Comparison of ENCODE assay signal across 9 cellular contexts in the genomic region with DNA sequence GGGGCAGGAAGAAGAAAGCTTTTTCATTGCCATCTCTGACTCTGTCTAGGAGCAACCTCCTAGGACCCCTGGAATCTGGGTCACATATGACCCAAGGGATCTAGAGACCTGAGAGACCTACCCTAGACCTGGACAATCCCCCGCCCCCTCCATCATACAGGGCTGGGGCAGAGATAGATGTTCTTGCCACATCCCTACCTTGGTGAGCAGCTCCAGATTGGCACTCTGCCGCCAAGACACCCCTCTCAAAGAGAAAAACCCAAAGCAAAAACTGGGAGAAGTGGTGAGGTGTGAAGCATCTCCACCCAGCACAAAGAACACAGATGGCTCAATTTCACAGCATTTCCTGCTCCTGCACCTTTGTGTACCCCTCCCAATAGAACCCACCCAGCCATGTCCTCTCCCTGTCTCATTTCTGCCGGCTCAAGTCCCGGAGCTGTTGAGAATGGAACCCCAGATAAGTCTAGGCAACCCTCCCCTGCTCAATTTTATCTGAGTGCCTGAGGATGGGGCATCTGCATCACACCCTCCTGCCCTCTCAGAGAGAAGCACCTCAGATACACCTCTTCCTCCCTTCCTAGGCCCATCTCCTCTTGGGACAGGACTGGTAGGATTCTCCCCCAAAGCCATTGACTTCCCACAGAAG. TPM values are rescaled to one million over a fixed set of nuclear protein-coding genes. Genes with fewer than 3 reads are reported as not detected.
DNase-seq lines count a peak whose midpoint lies in the region; ATAC-seq and TF ChIP-seq lines count a peak whose summit lies in the region.
"Had no signal": no experiment of that assay in that cellular context is flagged by ENCODE, and none has a peak within 500 bp of the region (broad histone marks: within the 10 kb centered on the region; RNA-seq: fewer than 3 reads in every experiment).

No MANE protein-coding gene starts in this region.

- H3K79me2 ChIP-seq in SK-N-SH (ENCODE audit: insufficient read depth) = no peaks in the 10 kb centered on the region; the same call in 1 of the 2 replicates

- no peak overlapping the region for H2AFZ ChIP-seq in SK-N-SH (ENCODE audit: low read depth)

- TF ChIP-seq RAD21 in SK-N-SH (IDR thresholded peaks at IDR 0.05; ENCODE audit: low read length) = no peak

- peak overlapping the region; percentile 97 for H3K27ac Mint-ChIP-seq in activated CD8-positive, alpha-beta T cell treated with anti-CD3 and anti-CD28 coated beads for 36 hours
- H3K27ac Mint-ChIP-seq in immature natural killer cell = peak overlapping the region; percentile 93 to 100 (median 100)
- peak overlapping the region; percentile 88 to 95 for H3K27ac Mint-ChIP-seq in stimulated activated naive CD8-positive, alpha-beta T cell treated with anti-CD3 and anti-CD28 coated beads, Interleukin-15, amount 100 ng/mL, for 72 hours

- no peak overlapping the region for H3K9ac ChIP-seq in SK-N-SH

- 100% methylated on average over 3 of the region's 4 CpGs for WGBS in SK-N-SH (ENCODE audit: low lambda C conversion rate)

- no peaks in the 10 kb centered on the region for H3K9me3 Mint-ChIP-seq in activated CD8-positive, alpha-beta T cell treated with anti-CD3 and anti-CD28 coated beads for 36 hours
- H3K9me3 Mint-ChIP-seq in immature natural killer cell = no peaks in the 10 kb centered on the region
- no peaks in the 10 kb centered on the region for H3K9me3 Mint-ChIP-seq in stimulated activated naive CD8-positive, alpha-beta T cell treated with anti-CD3 and anti-CD28 coated beads, Interleukin-15, amount 100 ng/mL, for 72 hours

- POLR2A ChIA-PET in SK-N-SH (lab: Yijun Ruan, JAX) = no interaction called here
- POLR2A ChIA-PET in activated CD8-positive, alpha-beta T cell treated with anti-CD3 and anti-CD28 coated beads for 36 hours (lab: Charles Lee) = interaction anchor here (0.6 to 2.2 kb wide), 10 partner anchors 10 to 394 kb away, joined by 3 to 6 read pairs (median 3); a partner anchor contains a TSS

- no peak for TF ChIP-seq CTCF in SK-N-SH (IDR thresholded peaks at IDR 0.05)
- no peak for TF ChIP-seq CTCF in activated CD8-positive, alpha-beta T cell treated with anti-CD3 and anti-CD28 coated beads for 36 hours (IDR thresholded peaks at IDR 0.05)

- H3F3A ChIP-seq in SK-N-SH (replicated peaks; ENCODE audit: insufficient read depth) = no peaks in the 10 kb centered on the region

- intact Hi-C loops in activated CD8-positive, alpha-beta T cell treated with anti-CD3 and anti-CD28 coated beads for 36 hours (cut with micrococcal nuclease) = no loop called here

- H3K27me3 ChIP-seq in SK-N-SH (ENCODE audit: insufficient read depth) = no peaks in the 10 kb centered on the region

- ATAC-seq in SK-N-SH treated with all-trans-retinoic acid at 6 μM for 48 hours (no peak), GM18870 (IDR thresholded peaks at IDR 0.05; ENCODE audit: unreplicated experiment) (no peak)
- no peak for ATAC-seq in activated CD8-positive, alpha-beta T cell treated with anti-CD3 and anti-CD28 coated beads for 36 hours
- no peak for ATAC-seq in stimulated activated naive CD8-positive, alpha-beta T cell treated with anti-CD3 and anti-CD28 coated beads, Interleukin-15, amount 100 ng/mL, for 72 hours

- no peak overlapping the region for H3K27ac ChIP-seq in SK-N-SH (ENCODE audit: low read depth in 2 of 2, low read length in 1 of 2)

- peak overlapping the region in 1 of 2 experiments; percentile 58; a peak in 2 of 4 replicates for H3K4me3 ChIP-seq in SK-N-SH (ENCODE audit: low read depth in 2 of 2, low read length in 1 of 2)

- H3K4me3 Mint-ChIP-seq in activated CD8-positive, alpha-beta T cell treated with anti-CD3 and anti-CD28 coated beads for 36 hours = peak overlapping the region; percentile 91
- peak overlapping the region; percentile 91 to 99 (median 94) for H3K4me3 Mint-ChIP-seq in immature natural killer cell
- H3K4me3 Mint-ChIP-seq in stimulated activated naive CD8-positive, alpha-beta T cell treated with anti-CD3 and anti-CD28 coated beads, Interleukin-15, amount 100 ng/mL, for 72 hours = peak overlapping the region; percentile 96 to 99

- H3K4me1 ChIP-seq in SK-N-SH (ENCODE audit: control insufficient read depth in 1 of 2, insufficient read depth in 2 of 2, low read depth in 1 of 2, low read length in 1 of 2) = peaks cover 5 to 14% of the 10 kb centered on the region in 2 experiments; a peak in 1 of 4 replicates

- H3K4me1 Mint-ChIP-seq in activated CD8-positive, alpha-beta T cell treated with anti-CD3 and anti-CD28 coated beads for 36 hours (ENCODE audit: low read depth) = peaks cover 71% of the 10 kb centered on the region
- peaks cover 60 to 69% of the 10 kb centered on the region in 2 donors for H3K4me1 Mint-ChIP-seq in immature natural killer cell
- H3K4me1 Mint-ChIP-seq in stimulated activated naive CD8-positive, alpha-beta T cell treated with anti-CD3 and anti-CD28 coated beads, Interleukin-15, amount 100 ng/mL, for 72 hours = peaks cover 85% of the 10 kb centered on the region

- no peaks in the 10 kb centered on the region for H3K9me3 ChIP-seq in SK-N-SH

- H4K20me1 ChIP-seq in SK-N-SH (ENCODE audit: insufficient read depth) = no peaks in the 10 kb centered on the region

- H3K36me3 Mint-ChIP-seq in activated CD8-positive, alpha-beta T cell treated with anti-CD3 and anti-CD28 coated beads for 36 hours (ENCODE audit: low read depth) = peaks cover 28% of the 10 kb centered on the region
- no peaks in the 10 kb centered on the region for H3K36me3 Mint-ChIP-seq in immature natural killer cell

- H3K36me3 ChIP-seq in SK-N-SH (replicated peaks in 1 of 2; ENCODE audit: control insufficient read depth in 1 of 2, insufficient read depth in 2 of 2, low read length in 1 of 2) = no peaks in the 10 kb centered on the region

- no peak for TF ChIP-seq EP300 in SK-N-SH (IDR thresholded peaks at IDR 0.05; ENCODE audit: borderline replicate concordance in 1 of 2, low read depth in 1 of 2, low read length in 1 of 2)

- no peaks in the 10 kb centered on the region for H3K27me3 Mint-ChIP-seq in activated CD8-positive, alpha-beta T cell treated with anti-CD3 and anti-CD28 coated beads for 36 hours
- peaks cover 4 to 21% (median 5%) of the 10 kb centered on the region in 3 donors for H3K27me3 Mint-ChIP-seq in immature natural killer cell (ENCODE audit: low read depth in 3 of 3)
- H3K27me3 Mint-ChIP-seq in stimulated activated naive CD8-positive, alpha-beta T cell treated with anti-CD3 and anti-CD28 coated beads, Interleukin-15, amount 100 ng/mL, for 72 hours = no peaks in the 10 kb centered on the region

- CTCF ChIA-PET in SK-N-SH (lab: Yijun Ruan, JAX) = interaction anchor here (0.6 to 8.9 kb wide), 12 partner anchors 8 to 618 kb away, joined by 3 to 92 read pairs (median 3); no protein-coding TSS in a partner anchor
- CTCF ChIA-PET in activated CD8-positive, alpha-beta T cell treated with anti-CD3 and anti-CD28 coated beads for 36 hours (lab: Charles Lee) = interaction anchor here (0.8 to 10.7 kb wide), 10 partner anchors 10 to 353 kb away, joined by 3 to 109 read pairs (median 6); no protein-coding TSS in a partner anchor

- H3K4me2 ChIP-seq in SK-N-SH = peak overlapping the region; percentile 84

- DNase-seq in SK-N-SH (no peak), immature natural killer cell (no peak), kidney glomerular epithelial cell (lab: John Stamatoyannopoulos, UW) (no peak), dermis blood vessel endothelial cell (no peak)
- DNase-seq in activated CD8-positive, alpha-beta T cell treated with anti-CD3 and anti-CD28 coated beads for 36 hours = no peak
- DNase-seq in stimulated activated naive CD8-positive, alpha-beta T cell treated with anti-CD3 and anti-CD28 coated beads, Interleukin-15, amount 100 ng/mL, for 72 hours = peak in 1 of 2 donors; percentile 22
- DNase-seq: NCI-H1930 had no signal

- no peaks in the 10 kb centered on the region for H3K9me2 ChIP-seq in SK-N-SH

TF ChIP-seq in SK-N-SH treated with all-trans-retinoic acid at 6 μM for 48 hours, 23 proteins besides CTCF, POLR2A, EP300 and RAD21 (continues in another document):
- TF ChIP-seq BACH2 (CRISPR knock-in tag; IDR thresholded peaks at IDR 0.05; ENCODE audit: borderline replicate concordance) (no peak), TOX (CRISPR knock-in tag; IDR thresholded peaks at IDR 0.05; ENCODE audit: borderline replicate concordance) (no peak), OSR1 (CRISPR knock-in tag; IDR thresholded peaks at IDR 0.05) (no peak), TCF4 (CRISPR knock-in tag; IDR thresholded peaks at IDR 0.05; ENCODE audit: borderline replicate concordance) (no peak), ARNTL (CRISPR knock-in tag; IDR thresholded peaks at IDR 0.05; ENCODE audit: borderline replicate concordance, low read depth) (no peak), RARB (CRISPR knock-in tag; IDR thresholded peaks at IDR 0.05) (no peak), ZC3H10 (CRISPR knock-in tag; IDR thresholded peaks at IDR 0.05) (no peak), ZNF70 (CRISPR knock-in tag; IDR thresholded peaks at IDR 0.05) (no peak)
- TF ChIP-seq, protein P1, sequence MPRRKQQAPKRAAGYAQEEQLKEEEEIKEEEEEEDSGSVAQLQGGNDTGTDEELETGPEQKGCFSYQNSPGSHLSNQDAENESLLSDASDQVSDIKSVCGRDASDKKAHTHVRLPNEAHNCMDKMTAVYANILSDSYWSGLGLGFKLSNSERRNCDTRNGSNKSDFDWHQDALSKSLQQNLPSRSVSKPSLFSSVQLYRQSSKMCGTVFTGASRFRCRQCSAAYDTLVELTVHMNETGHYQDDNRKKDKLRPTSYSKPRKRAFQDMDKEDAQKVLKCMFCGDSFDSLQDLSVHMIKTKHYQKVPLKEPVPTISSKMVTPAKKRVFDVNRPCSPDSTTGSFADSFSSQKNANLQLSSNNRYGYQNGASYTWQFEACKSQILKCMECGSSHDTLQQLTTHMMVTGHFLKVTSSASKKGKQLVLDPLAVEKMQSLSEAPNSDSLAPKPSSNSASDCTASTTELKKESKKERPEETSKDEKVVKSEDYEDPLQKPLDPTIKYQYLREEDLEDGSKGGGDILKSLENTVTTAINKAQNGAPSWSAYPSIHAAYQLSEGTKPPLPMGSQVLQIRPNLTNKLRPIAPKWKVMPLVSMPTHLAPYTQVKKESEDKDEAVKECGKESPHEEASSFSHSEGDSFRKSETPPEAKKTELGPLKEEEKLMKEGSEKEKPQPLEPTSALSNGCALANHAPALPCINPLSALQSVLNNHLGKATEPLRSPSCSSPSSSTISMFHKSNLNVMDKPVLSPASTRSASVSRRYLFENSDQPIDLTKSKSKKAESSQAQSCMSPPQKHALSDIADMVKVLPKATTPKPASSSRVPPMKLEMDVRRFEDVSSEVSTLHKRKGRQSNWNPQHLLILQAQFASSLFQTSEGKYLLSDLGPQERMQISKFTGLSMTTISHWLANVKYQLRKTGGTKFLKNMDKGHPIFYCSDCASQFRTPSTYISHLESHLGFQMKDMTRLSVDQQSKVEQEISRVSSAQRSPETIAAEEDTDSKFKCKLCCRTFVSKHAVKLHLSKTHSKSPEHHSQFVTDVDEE (CRISPR knock-in tag; IDR thresholded peaks at IDR 0.05) = no peak

RNA-seq across cellular contexts. Expression of a gene that starts 1.2 kb away (rescaled TPM):
- polyA plus RNA-seq in SK-N-SH (2012; rRNA removed) (0.24 and 0.26 TPM in 2 replicates), immature natural killer cell (1 to 10 TPM; 1.6 to 9.1 (median 2.9) TPM)
- polyA plus RNA-seq in SK-N-SH (2012; cell fraction: cytosol; rRNA removed) = 0.08 and 0.14 TPM in 2 replicates
- polyA plus RNA-seq in SK-N-SH (2012; cell fraction: nucleus; rRNA removed) = 0.50 and 0.63 TPM in 2 replicates
- total RNA-seq in activated CD8-positive, alpha-beta T cell treated with anti-CD3 and anti-CD28 coated beads for 36 hours = 10 to 100 TPM; 93.5 to 94.0 TPM
- total RNA-seq in dermis blood vessel endothelial cell = 2.2 and 4.4 TPM in 2 replicates

Comparison
In these comparisons a context has a peak if more than half of its experiments do, and no peak if none do; other contexts are left out.
1. RNA of a gene that starts 1.2 kb away (total RNA-seq): 93.5 to 94.0 TPM in activated CD8-positive, alpha-beta T cell treated with anti-CD3 and anti-CD28 coated beads for 36 hours; 2.2 to 4.4 TPM in dermis blood vessel endothelial cell; every median in the first group is over 10 times any median in the second.
2. Peak in every context shown above with its lines, with median percentiles within 50 percentile points of each other: H3K27ac Mint-ChIP-seq and H3K4me3 Mint-ChIP-seq.